29 cellular contexts compared by ENCODE assay signal in the genomic region with DNA sequence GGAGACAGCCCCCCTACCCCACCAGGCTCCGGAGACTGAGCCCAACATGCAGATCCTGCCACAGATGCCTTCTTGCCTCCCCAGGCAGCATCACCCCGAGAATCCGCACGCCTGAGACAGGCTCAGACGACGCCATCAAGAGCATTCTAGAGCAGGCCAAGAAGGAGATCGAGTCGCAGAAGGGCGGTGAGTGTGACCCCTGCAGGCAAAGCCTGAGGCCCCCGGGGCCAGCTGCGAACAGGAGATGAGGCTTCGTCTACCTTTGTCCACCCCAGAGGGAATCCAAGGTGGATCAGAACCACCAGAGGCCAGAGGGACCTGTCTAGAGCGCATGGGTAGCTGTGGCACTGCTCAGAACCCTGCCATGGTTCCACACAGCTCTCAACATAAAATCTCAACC.
"Had no signal": no experiment of that assay in that cellular context is flagged by ENCODE, and none has a peak within 500 bp of the region (broad histone marks: within the 10 kb centered on the region; RNA-seq: fewer than 3 reads in every experiment).

No MANE protein-coding gene starts in this region.

- H3K9me3 ChIP-seq: ascending aorta, gastrocnemius medialis had no signal

- H3K4me1 ChIP-seq: ascending aorta, foreskin keratinocyte, gastrocnemius medialis had no signal

- H3K36me3 ChIP-seq: ascending aorta, brain microvascular endothelial cell, esophagus muscularis mucosa, gastrocnemius medialis had no signal

- H3K4me3 ChIP-seq: ascending aorta, esophagus muscularis mucosa, gastrocnemius medialis had no signal

- H3K27me3 ChIP-seq: ascending aorta, brain microvascular endothelial cell had no signal

- DNase-seq: activated CD4-positive, alpha-beta memory T cell treated with anti-CD3 and anti-CD28 coated beads for 36 hours; activated CD4-positive, alpha-beta T cell treated with anti-CD3 and anti-CD28 coated beads for 36 hours; activated CD4-positive, alpha-beta T cell treated with anti-CD3 and anti-CD28 coated beads, Interleukin-2, amount 10 ng/mL, durations not matched to agents 24 days and 14 days; activated CD4-positive, CD25-positive, alpha-beta regulatory T cell; activated CD4-positive, CD25-positive, alpha-beta regulatory T cell treated with anti-CD3 and anti-CD28 coated beads, Interleukin-2, amount 50 U/mL, for 72 hours; activated CD8-positive, alpha-beta memory T cell treated with anti-CD3 and anti-CD28 coated beads, Interleukin-2, amount 10 ng/mL, durations not matched to agents 7 days and 5 days; activated CD8-positive, alpha-beta memory T cell treated with anti-CD3 and anti-CD28 coated beads, Interleukin-2, amount 50 U/mL, for 4 hours; activated CD8-positive, alpha-beta T cell treated with anti-CD3 and anti-CD28 coated beads, Interleukin-2, amount 10 ng/mL, durations not matched to agents 7 days and 5 days; activated effector memory CD4-positive, alpha-beta T cell treated with anti-CD3 and anti-CD28 coated beads, Interleukin-2, amount 50 U/mL, for 16 hours; activated naive CD4-positive, alpha-beta T cell; activated naive CD4-positive, alpha-beta T cell treated with anti-CD3 and anti-CD28 coated beads, Interleukin-2, amount 10 ng/mL, durations not matched to agents 7 days and 5 days; activated naive CD8-positive, alpha-beta T cell treated with anti-CD3 and anti-CD28 coated beads, Interleukin-2, amount 10 ng/mL, durations not matched to agents 7 days and 5 days; activated T-cell treated with anti-CD3 and anti-CD28 coated beads, Interleukin-2, amount 50 U/mL, for 1 hour; activated T-cell treated with anti-CD3 and anti-CD28 coated beads, Interleukin-2, amount 50 U/mL, for 48 hours; brain microvascular endothelial cell; caudate nucleus; cortex of kidney; dermis blood vessel endothelial cell; effector CD4-positive, alpha-beta T cell; effector memory CD8-positive, alpha-beta T cell; erythroblast; foreskin keratinocyte; gastrocnemius medialis; glutamatergic neuron; T-helper 2 cell had no signal

- FAIRE-seq: colon had no signal

- ATAC-seq: activated CD4-positive, alpha-beta T cell treated with anti-CD3 and anti-CD28 coated beads for 36 hours; activated CD8-positive, alpha-beta memory T cell treated with anti-CD3 and anti-CD28 coated beads, Interleukin-2, amount 10 ng/mL, durations not matched to agents 7 days and 5 days; activated CD8-positive, alpha-beta T cell treated with anti-CD3 and anti-CD28 coated beads, Interleukin-2, amount 10 ng/mL, durations not matched to agents 7 days and 5 days; activated naive CD4-positive, alpha-beta T cell treated with anti-CD3 and anti-CD28 coated beads, Interleukin-2, amount 50 U/mL, for 72 hours; effector memory CD8-positive, alpha-beta T cell; gastrocnemius medialis had no signal

- H3K27ac ChIP-seq: ascending aorta, brain microvascular endothelial cell, esophagus muscularis mucosa, foreskin keratinocyte, gastrocnemius medialis had no signal
